ENCODE assay signal across 1 cellular context in the genomic region with DNA sequence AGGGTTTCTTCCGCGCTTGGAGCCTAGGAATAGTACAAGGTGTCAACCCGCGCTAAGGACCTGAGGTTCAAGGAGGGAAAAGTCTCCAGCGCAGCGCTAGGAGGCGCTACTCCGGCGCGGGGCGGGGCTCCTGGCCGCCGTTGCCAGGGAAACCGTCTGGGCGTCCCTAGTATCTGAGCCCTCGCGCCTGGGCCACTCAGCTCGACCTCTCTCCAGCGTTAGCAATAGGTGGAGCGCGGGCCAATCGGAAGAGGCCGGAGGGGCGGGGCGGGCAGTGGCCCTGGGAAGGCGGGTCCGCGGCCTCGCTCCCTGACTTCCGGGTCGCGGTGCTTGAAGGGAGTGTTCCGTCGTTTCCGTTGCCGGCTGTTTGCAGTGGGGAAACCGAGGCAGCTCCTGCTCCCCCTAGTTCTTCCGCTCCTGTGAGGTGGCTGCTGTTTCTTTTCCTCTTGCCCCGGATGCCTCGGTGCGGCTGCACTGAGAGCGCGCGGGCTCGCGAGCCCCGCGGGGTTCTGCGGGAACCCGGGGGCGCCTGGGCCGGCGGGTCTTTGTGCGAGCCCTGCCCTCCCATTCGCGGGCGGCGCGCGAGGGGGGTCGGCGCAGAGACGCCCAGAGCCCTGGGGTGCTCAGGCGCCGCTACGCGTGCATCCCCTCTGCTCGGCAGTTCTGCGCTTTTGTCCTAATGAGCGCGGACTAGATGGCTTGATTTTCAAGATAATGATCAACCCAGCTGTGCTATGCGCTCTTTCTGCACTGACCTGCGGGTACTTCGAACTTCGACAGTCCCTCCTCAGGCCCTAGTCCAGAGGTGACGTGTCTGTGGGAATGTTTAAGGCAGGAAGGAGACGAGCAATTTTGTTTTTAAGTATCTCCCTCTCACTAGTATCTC.
A peak's percentile ranks its signal among the peaks of the same experiment; 100 is the strongest.
TF ChIP-seq lines count a peak whose summit lies in the region.

A gene with protein sequence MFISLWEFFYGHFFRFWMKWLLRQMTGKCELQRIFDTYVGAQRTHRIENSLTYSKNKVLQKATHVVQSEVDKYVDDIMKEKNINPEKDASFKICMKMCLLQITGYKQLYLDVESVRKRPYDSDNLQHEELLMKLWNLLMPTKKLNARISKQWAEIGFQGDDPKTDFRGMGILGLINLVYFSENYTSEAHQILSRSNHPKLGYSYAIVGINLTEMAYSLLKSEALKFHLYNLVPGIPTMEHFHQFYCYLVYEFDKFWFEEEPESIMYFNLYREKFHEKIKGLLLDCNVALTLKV (plus strand): TSS at position 312 of the 886 bp plus-strand sequence. CDS start 1,261 bp downstream, outside the sequence.

TF ChIP-seq in K562, 482 proteins besides CTCF, POLR2A, EP300 and RAD21 (continued from another document and continues in another):
- TF ChIP-seq, protein P1, sequence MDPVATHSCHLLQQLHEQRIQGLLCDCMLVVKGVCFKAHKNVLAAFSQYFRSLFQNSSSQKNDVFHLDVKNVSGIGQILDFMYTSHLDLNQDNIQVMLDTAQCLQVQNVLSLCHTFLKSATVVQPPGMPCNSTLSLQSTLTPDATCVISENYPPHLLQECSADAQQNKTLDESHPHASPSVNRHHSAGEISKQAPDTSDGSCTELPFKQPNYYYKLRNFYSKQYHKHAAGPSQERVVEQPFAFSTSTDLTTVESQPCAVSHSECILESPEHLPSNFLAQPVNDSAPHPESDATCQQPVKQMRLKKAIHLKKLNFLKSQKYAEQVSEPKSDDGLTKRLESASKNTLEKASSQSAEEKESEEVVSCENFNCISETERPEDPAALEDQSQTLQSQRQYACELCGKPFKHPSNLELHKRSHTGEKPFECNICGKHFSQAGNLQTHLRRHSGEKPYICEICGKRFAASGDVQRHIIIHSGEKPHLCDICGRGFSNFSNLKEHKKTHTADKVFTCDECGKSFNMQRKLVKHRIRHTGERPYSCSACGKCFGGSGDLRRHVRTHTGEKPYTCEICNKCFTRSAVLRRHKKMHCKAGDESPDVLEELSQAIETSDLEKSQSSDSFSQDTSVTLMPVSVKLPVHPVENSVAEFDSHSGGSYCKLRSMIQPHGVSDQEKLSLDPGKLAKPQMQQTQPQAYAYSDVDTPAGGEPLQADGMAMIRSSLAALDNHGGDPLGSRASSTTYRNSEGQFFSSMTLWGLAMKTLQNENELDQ (CRISPR knock-in tag; IDR thresholded peaks at IDR 0.05; ENCODE audit: borderline replicate concordance), result no peak
- TF ChIP-seq GATA2 (CRISPR knock-in tag; IDR thresholded peaks at IDR 0.05) (peak; percentile 80), ZEB2 (IDR thresholded peaks at IDR 0.05) (no peak), FOS (IDR thresholded peaks at IDR 0.05; ENCODE audit: extremely low read depth, insufficient read length) (peak; percentile 47), SIX5 (IDR thresholded peaks at IDR 0.05; ENCODE audit: borderline replicate concordance in 1 of 2, insufficient read depth in 1 of 2, low read depth in 1 of 2, low read length in 2 of 2) (no peak), ZSCAN32 (CRISPR knock-in tag; IDR thresholded peaks at IDR 0.05) (no peak), ZNF143 (CRISPR knock-in tag; IDR thresholded peaks at IDR 0.05) (no peak), KDM5B (IDR thresholded peaks at IDR 0.05; ENCODE audit: insufficient replicate concordance, low read depth, low read length) (peak; percentile 94), SUPT5H (IDR thresholded peaks at IDR 0.05) (peak; percentile 86), DPF2 (IDR thresholded peaks at IDR 0.05) (0 out of 2 replicates have a peak, but pooled peaks have one; percentile 7), ILK (tag; IDR thresholded peaks at IDR 0.05; ENCODE audit: borderline replicate concordance, low read depth) (no peak), GATAD2A (IDR thresholded peaks at IDR 0.05) (0 out of 2 replicates have a peak, but pooled peaks have one; percentile 32), NFIX (CRISPR knock-in tag; IDR thresholded peaks at IDR 0.05; ENCODE audit: low read depth) (no peak), SOX6 (IDR thresholded peaks at IDR 0.05) (peak; percentile 14; the same call in 1 of the 2 replicates), ZFP36 (IDR thresholded peaks at IDR 0.05; ENCODE audit: low read depth, low read length, partially characterized antibody) (no peak), HNRNPH1 (optimal IDR thresholded peaks at IDR 0.05; ENCODE audit: low read depth, low read length) (no peak), ZNF696 (CRISPR knock-in tag; conservative IDR thresholded peaks at IDR 0.05) (no peak), ATF7 (IDR thresholded peaks at IDR 0.05) (peak; percentile 54; the same call in 1 of the 2 replicates), CAMTA2 (CRISPR knock-in tag; conservative IDR thresholded peaks at IDR 0.05) (no peak), CHD4 (IDR thresholded peaks at IDR 0.05; ENCODE audit: insufficient read depth, insufficient replicate concordance, low read depth, low read length, poor library complexity, severe bottlenecking) (no peak), ZNF766 (CRISPR knock-in tag; conservative IDR thresholded peaks at IDR 0.05) (0 out of 2 replicates have a peak, but pooled peaks have one; percentile 55)
- TF ChIP-seq, protein P2, sequence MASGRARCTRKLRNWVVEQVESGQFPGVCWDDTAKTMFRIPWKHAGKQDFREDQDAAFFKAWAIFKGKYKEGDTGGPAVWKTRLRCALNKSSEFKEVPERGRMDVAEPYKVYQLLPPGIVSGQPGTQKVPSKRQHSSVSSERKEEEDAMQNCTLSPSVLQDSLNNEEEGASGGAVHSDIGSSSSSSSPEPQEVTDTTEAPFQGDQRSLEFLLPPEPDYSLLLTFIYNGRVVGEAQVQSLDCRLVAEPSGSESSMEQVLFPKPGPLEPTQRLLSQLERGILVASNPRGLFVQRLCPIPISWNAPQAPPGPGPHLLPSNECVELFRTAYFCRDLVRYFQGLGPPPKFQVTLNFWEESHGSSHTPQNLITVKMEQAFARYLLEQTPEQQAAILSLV (tag; IDR thresholded peaks at IDR 0.05), result no peak
- TF ChIP-seq, protein P3, sequence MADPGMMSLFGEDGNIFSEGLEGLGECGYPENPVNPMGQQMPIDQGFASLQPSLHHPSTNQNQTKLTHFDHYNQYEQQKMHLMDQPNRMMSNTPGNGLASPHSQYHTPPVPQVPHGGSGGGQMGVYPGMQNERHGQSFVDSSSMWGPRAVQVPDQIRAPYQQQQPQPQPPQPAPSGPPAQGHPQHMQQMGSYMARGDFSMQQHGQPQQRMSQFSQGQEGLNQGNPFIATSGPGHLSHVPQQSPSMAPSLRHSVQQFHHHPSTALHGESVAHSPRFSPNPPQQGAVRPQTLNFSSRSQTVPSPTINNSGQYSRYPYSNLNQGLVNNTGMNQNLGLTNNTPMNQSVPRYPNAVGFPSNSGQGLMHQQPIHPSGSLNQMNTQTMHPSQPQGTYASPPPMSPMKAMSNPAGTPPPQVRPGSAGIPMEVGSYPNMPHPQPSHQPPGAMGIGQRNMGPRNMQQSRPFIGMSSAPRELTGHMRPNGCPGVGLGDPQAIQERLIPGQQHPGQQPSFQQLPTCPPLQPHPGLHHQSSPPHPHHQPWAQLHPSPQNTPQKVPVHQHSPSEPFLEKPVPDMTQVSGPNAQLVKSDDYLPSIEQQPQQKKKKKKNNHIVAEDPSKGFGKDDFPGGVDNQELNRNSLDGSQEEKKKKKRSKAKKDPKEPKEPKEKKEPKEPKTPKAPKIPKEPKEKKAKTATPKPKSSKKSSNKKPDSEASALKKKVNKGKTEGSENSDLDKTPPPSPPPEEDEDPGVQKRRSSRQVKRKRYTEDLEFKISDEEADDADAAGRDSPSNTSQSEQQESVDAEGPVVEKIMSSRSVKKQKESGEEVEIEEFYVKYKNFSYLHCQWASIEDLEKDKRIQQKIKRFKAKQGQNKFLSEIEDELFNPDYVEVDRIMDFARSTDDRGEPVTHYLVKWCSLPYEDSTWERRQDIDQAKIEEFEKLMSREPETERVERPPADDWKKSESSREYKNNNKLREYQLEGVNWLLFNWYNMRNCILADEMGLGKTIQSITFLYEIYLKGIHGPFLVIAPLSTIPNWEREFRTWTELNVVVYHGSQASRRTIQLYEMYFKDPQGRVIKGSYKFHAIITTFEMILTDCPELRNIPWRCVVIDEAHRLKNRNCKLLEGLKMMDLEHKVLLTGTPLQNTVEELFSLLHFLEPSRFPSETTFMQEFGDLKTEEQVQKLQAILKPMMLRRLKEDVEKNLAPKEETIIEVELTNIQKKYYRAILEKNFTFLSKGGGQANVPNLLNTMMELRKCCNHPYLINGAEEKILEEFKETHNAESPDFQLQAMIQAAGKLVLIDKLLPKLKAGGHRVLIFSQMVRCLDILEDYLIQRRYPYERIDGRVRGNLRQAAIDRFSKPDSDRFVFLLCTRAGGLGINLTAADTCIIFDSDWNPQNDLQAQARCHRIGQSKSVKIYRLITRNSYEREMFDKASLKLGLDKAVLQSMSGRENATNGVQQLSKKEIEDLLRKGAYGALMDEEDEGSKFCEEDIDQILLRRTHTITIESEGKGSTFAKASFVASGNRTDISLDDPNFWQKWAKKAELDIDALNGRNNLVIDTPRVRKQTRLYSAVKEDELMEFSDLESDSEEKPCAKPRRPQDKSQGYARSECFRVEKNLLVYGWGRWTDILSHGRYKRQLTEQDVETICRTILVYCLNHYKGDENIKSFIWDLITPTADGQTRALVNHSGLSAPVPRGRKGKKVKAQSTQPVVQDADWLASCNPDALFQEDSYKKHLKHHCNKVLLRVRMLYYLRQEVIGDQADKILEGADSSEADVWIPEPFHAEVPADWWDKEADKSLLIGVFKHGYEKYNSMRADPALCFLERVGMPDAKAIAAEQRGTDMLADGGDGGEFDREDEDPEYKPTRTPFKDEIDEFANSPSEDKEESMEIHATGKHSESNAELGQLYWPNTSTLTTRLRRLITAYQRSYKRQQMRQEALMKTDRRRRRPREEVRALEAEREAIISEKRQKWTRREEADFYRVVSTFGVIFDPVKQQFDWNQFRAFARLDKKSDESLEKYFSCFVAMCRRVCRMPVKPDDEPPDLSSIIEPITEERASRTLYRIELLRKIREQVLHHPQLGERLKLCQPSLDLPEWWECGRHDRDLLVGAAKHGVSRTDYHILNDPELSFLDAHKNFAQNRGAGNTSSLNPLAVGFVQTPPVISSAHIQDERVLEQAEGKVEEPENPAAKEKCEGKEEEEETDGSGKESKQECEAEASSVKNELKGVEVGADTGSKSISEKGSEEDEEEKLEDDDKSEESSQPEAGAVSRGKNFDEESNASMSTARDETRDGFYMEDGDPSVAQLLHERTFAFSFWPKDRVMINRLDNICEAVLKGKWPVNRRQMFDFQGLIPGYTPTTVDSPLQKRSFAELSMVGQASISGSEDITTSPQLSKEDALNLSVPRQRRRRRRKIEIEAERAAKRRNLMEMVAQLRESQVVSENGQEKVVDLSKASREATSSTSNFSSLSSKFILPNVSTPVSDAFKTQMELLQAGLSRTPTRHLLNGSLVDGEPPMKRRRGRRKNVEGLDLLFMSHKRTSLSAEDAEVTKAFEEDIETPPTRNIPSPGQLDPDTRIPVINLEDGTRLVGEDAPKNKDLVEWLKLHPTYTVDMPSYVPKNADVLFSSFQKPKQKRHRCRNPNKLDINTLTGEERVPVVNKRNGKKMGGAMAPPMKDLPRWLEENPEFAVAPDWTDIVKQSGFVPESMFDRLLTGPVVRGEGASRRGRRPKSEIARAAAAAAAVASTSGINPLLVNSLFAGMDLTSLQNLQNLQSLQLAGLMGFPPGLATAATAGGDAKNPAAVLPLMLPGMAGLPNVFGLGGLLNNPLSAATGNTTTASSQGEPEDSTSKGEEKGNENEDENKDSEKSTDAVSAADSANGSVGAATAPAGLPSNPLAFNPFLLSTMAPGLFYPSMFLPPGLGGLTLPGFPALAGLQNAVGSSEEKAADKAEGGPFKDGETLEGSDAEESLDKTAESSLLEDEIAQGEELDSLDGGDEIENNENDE (IDR thresholded peaks at IDR 0.05; ENCODE audit: low read depth, low read length), result no peak
- TF ChIP-seq, protein P4, sequence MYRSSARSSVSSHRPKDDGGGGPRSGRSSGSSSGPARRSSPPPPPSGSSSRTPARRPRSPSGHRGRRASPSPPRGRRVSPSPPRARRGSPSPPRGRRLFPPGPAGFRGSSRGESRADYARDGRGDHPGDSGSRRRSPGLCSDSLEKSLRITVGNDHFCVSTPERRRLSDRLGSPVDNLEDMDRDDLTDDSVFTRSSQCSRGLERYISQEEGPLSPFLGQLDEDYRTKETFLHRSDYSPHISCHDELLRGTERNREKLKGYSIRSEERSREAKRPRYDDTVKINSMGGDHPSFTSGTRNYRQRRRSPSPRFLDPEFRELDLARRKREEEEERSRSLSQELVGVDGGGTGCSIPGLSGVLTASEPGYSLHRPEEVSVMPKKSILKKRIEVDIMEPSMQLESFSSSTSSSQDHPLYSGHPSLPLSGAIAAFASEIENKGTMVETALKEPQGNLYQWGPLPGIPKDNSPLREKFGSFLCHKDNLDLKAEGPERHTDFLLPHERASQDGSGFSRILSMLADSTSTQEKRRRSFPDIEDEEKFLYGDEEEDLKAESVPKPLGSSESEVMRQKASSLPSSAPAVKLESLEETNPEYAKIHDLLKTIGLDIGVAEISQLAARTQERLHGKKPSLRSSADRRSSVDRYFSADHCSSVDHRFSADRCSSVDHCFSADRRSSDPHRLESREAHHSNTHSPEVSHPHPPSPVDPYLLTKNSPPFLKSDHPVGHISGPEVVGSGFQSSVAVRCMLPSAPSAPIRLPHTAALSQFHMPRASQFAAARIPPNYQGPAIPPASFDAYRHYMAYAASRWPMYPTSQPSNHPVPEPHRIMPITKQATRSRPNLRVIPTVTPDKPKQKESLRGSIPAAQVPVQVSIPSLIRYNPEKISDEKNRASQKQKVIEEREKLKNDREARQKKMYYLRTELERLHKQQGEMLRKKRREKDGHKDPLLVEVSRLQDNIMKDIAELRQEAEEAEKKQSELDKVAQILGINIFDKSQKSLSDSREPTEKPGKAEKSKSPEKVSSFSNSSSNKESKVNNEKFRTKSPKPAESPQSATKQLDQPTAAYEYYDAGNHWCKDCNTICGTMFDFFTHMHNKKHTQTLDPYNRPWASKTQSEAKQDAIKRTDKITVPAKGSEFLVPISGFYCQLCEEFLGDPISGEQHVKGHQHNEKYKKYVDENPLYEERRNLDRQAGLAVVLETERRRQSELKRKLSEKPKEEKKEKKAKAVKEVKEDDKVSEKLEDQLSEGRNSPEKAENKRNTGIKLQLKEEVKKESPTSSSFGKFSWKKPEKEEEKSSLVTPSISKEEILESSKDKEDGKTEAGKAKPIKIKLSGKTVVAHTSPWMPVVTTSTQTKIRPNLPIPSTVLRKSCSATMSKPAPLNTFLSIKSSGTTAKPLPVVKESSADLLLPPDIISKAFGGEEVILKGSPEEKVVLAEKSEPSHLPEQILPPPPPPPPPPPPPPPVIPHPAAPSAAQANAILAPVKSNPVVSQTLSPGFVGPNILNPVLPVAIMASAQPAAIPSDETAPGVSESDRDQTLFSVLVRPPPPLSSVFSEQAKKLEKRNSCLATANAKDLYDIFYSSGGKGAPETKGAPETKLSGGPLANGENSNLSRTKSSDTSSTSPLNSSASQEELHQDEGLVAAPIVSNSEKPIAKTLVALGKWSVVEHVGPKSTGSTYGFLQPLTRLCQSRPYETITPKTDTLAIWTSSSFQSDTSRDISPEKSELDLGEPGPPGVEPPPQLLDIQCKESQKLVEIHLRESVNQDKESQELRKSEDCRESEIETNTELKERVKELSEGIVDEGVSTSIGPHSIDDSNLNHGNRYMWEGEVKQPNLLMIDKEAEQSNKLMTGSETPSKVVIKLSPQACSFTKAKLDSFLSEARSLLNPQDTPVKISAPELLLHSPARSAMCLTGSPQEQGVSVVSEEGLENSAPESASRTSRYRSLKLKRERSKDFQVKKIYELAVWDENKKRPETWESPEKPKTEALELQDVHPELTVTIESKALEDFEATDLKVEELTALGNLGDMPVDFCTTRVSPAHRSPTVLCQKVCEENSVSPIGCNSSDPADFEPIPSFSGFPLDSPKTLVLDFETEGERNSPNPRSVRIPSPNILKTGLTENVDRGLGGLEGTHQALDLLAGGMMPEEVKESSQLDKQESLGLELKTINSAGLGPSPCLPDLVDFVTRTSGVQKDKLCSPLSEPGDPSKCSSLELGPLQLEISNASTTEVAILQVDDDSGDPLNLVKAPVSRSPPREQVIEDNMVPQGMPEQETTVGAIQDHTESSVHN (IDR thresholded peaks at IDR 0.05; ENCODE audit: borderline replicate concordance in 1 of 2, low read depth in 1 of 2), result no peak
